In genomic region chr20:13844296-13844695, GRCh38 we compare ENCODE assay signal across 31 cellular contexts.
"Had no signal": no experiment of that assay in that cellular context is flagged by ENCODE, and none has a peak within 500 bp of the region (broad histone marks: within the 10 kb centered on the region; RNA-seq: fewer than 3 reads in every experiment).

No MANE protein-coding gene starts in this region.

- H3K27me3 Mint-ChIP-seq: stimulated activated memory B cell treated with anti-CD40 and anti-IgM and Interleukin-4, amounts not matched to agents 10 μg/mL and 1 μg/mL and 100 μg/mL, for 72 hours had no signal

- H3K9ac ChIP-seq: neural progenitor cell, parathyroid adenoma had no signal

- H3K36me3 ChIP-seq: neural progenitor cell, ovary, right lobe of liver, spleen, suprapubic skin, tibial artery, upper lobe of right lung, uterus had no signal

- H3K36me3 Mint-ChIP-seq: naive thymus-derived CD4-positive, alpha-beta T cell; natural killer cell; neural progenitor cell; stimulated activated memory B cell treated with anti-CD40 and anti-IgM and Interleukin-4, amounts not matched to agents 10 μg/mL and 1 μg/mL and 100 μg/mL, for 72 hours; type B pancreatic cell had no signal

- H3K27ac ChIP-seq: neural progenitor cell, ovary, parathyroid adenoma, psoas muscle, right lobe of liver, skin epidermis, spleen, suprapubic skin, testis, tibial artery, upper lobe of right lung, uterus had no signal

- DNase-seq: naive thymus-derived CD4-positive, alpha-beta T cell; natural killer cell; occipital lobe; ovary; posterior cingulate gyrus; psoas muscle; right cardiac atrium; right lobe of liver; spleen; stimulated activated CD4-positive, alpha-beta T cell treated with anti-CD3 and anti-CD28 coated beads, Interleukin-12 subunit alpha, Interleukin-12 subunit beta, amount 100 ng/mL, for 4 hours; stimulated activated CD4-positive, alpha-beta T cell treated with anti-CD3 and anti-CD28 coated beads, Interleukin-1b, Interleukin-23, amount 100 ng/mL, for 48 hours; stimulated activated CD4-positive, alpha-beta T cell treated with anti-CD3 and anti-CD28 coated beads, Interleukin-4, amount 100 ng/mL, for 1 hour; stimulated activated CD4-positive, alpha-beta T cell treated with anti-CD3 and anti-CD28 coated beads, Interleukin-4, amount 100 ng/mL, for 4 hours; stimulated activated CD8-positive, alpha-beta memory T cell treated with anti-CD3 and anti-CD28 coated beads, Interleukin-4, amount 100 ng/mL, for 48 hours; stimulated activated naive CD4-positive, alpha-beta T cell; stimulated activated naive CD8-positive, alpha-beta T cell treated with anti-CD3 and anti-CD28 coated beads, Interleukin-15, amount 100 ng/mL, for 72 hours; stimulated activated naive CD8-positive, alpha-beta T cell treated with anti-CD3 and anti-CD28 coated beads, Interleukin-15, Interleukin-2, amounts not matched to agents 100 U/mL and 50 U/mL, for 24 hours; substantia nigra; testis; tibial artery; upper lobe of right lung; uterus had no signal

- H3K9me3 Mint-ChIP-seq: nephron; stimulated activated naive CD8-positive, alpha-beta T cell treated with anti-CD3 and anti-CD28 coated beads, Interleukin-15, amount 100 ng/mL, for 72 hours; type B pancreatic cell had no signal

- H3K4me1 ChIP-seq: parathyroid adenoma, psoas muscle, right lobe of liver, spleen, testis, upper lobe of right lung, uterus had no signal

- H3K27ac Mint-ChIP-seq: naive thymus-derived CD4-positive, alpha-beta T cell; natural killer cell; nephron; neural progenitor cell; progenitor cell of endocrine pancreas; stimulated activated memory B cell treated with anti-CD40 and anti-IgM and Interleukin-4, amounts not matched to agents 10 μg/mL and 1 μg/mL and 100 μg/mL, for 72 hours; stimulated activated naive CD8-positive, alpha-beta T cell treated with anti-CD3 and anti-CD28 coated beads, Interleukin-15, amount 100 ng/mL, for 72 hours; type B pancreatic cell had no signal

- H3K4me3 Mint-ChIP-seq: naive thymus-derived CD4-positive, alpha-beta T cell; natural killer cell; nephron; neural progenitor cell; stimulated activated memory B cell treated with anti-CD40 and anti-IgM and Interleukin-4, amounts not matched to agents 10 μg/mL and 1 μg/mL and 100 μg/mL, for 72 hours; stimulated activated naive CD8-positive, alpha-beta T cell treated with anti-CD3 and anti-CD28 coated beads, Interleukin-15, amount 100 ng/mL, for 72 hours; type B pancreatic cell had no signal

- ATAC-seq: naive thymus-derived CD4-positive, alpha-beta T cell; natural killer cell; psoas muscle; right cardiac atrium; right lobe of liver; stimulated activated memory B cell treated with anti-CD40 and anti-IgM and Interleukin-4, amounts not matched to agents 10 μg/mL and 1 μg/mL and 100 μg/mL, for 72 hours; stimulated activated naive CD8-positive, alpha-beta T cell treated with anti-CD3 and anti-CD28 coated beads, Interleukin-15, amount 100 ng/mL, for 72 hours; stimulated activated naive CD8-positive, alpha-beta T cell treated with anti-CD3 and anti-CD28 coated beads, Interleukin-15, Interleukin-2, amounts not matched to agents 100 U/mL and 50 U/mL, for 24 hours; upper lobe of right lung had no signal

- H3K27me3 ChIP-seq: neural progenitor cell, ovary, right lobe of liver, suprapubic skin, testis, tibial artery, upper lobe of right lung, uterus had no signal

- H3K4me1 Mint-ChIP-seq: natural killer cell; nephron; neural progenitor cell; stimulated activated memory B cell treated with anti-CD40 and anti-IgM and Interleukin-4, amounts not matched to agents 10 μg/mL and 1 μg/mL and 100 μg/mL, for 72 hours; stimulated activated naive CD8-positive, alpha-beta T cell treated with anti-CD3 and anti-CD28 coated beads, Interleukin-15, amount 100 ng/mL, for 72 hours had no signal

- H3K4me3 ChIP-seq: neural progenitor cell, ovary, psoas muscle, right lobe of liver, skin epidermis, smooth muscle cell, spleen, suprapubic skin, testis, tibial artery, upper lobe of right lung, uterus had no signal

- H3K9me3 ChIP-seq: ovary, psoas muscle, right lobe of liver, spleen, suprapubic skin, testis, tibial artery, upper lobe of right lung, uterus had no signal
